Comparison of ENCODE assay signal across 8 cellular contexts in genomic region chr2:189580662-189581353, GRCh38. TPM values are rescaled to one million over a fixed set of nuclear protein-coding genes. Genes with fewer than 3 reads are reported as not detected.
DNase-seq lines count a peak whose midpoint lies in the region; ATAC-seq and TF ChIP-seq lines count a peak whose summit lies in the region.

Gene SLC40A1, minus strand, starts transcription at chr2:189580786. Its CDS starts 326 bp downstream, at chr2:189580460.

- peak within 1 kb of the TSS; percentile 74 to 96 (median 89) for H3K4me2 ChIP-seq in BLaER1 treated with 17β-estradiol and CSF1 and Interleukin-3, amounts not matched to agents 10 nM and 100 nM
- H3K4me2 ChIP-seq in hepatocyte = peak within 1 kb of the TSS; percentile 90

- DNase-seq in KBM-7 = peak; percentile 87
- DNase-seq in T-helper 17 cell = peak; percentile 57 to 63 (median 60)
- peak; percentile 39 to 89 for DNase-seq in ascending aorta (ENCODE audit: low spot score in 2 of 2)
- peak; percentile 95 for DNase-seq in hepatocyte (ENCODE audit: low spot score)
- peak; percentile 39 for DNase-seq in putamen (ENCODE audit: low spot score)
- no peak for DNase-seq in inferior parietal cortex (ENCODE audit: extremely low spot score)

- H3K4me1 ChIP-seq in BLaER1 treated with 17β-estradiol and CSF1 and Interleukin-3, amounts not matched to agents 10 nM and 100 nM = peaks cover 0 to 28% (median 8%) of the 10 kb centered on the region in 10 experiments; a peak in 10 of 20 replicates
- peaks cover 0 to 22% of the 10 kb centered on the region in 2 donors for H3K4me1 ChIP-seq in ascending aorta
- peaks cover 24% of the 10 kb centered on the region for H3K4me1 ChIP-seq in hepatocyte (ENCODE audit: insufficient read depth)

- peaks cover 46 to 66% (median 52%) of the 10 kb centered on the region in 11 experiments for H3K27me3 ChIP-seq in BLaER1 treated with 17β-estradiol and CSF1 and Interleukin-3, amounts not matched to agents 10 nM and 100 nM
- H3K27me3 ChIP-seq in ascending aorta (no peaks in the 10 kb centered on the region), hepatocyte (no peaks in the 10 kb centered on the region)

- H3K27me3 Mint-ChIP-seq in T-helper 17 cell = peaks cover 10% of the 10 kb centered on the region

- peak within 1 kb of the TSS in 1 of 11 experiments; percentile 6; a peak in 1 of 22 replicates for H3K27ac ChIP-seq in BLaER1 treated with 17β-estradiol and CSF1 and Interleukin-3, amounts not matched to agents 10 nM and 100 nM
- peak within 1 kb of the TSS; percentile 90 to 94 for H3K27ac ChIP-seq in ascending aorta
- peak within 1 kb of the TSS; percentile 96 for H3K27ac ChIP-seq in hepatocyte

- no peaks in the 10 kb centered on the region for H3K36me3 ChIP-seq in BLaER1 treated with 17β-estradiol and CSF1 and Interleukin-3, amounts not matched to agents 10 nM and 100 nM
- peaks cover 0 to 6% of the 10 kb centered on the region in 2 donors for H3K36me3 ChIP-seq in ascending aorta
- no peaks in the 10 kb centered on the region for H3K36me3 ChIP-seq in hepatocyte (replicated peaks; ENCODE audit: insufficient read depth, low read depth)

- in situ Hi-C loops in KBM-7 (cut with MboI; ENCODE audit: low pct_unique_long_range_greater_than_20kb, low sequenced_read_pairs) = no loop called here

- peak within 1 kb of the TSS; percentile 55 to 72 (median 63) for H3K4me3 ChIP-seq in BLaER1 treated with 17β-estradiol and CSF1 and Interleukin-3, amounts not matched to agents 10 nM and 100 nM
- H3K4me3 ChIP-seq in ascending aorta (peak within 1 kb of the TSS; percentile 87 to 92), hepatocyte (peak within 1 kb of the TSS; percentile 83)

- no peaks in the 10 kb centered on the region; a peak in 1 of 22 replicates for H4K20me1 ChIP-seq in BLaER1 treated with 17β-estradiol and CSF1 and Interleukin-3, amounts not matched to agents 10 nM and 100 nM
- no peaks in the 10 kb centered on the region for H4K20me1 ChIP-seq in hepatocyte (ENCODE audit: insufficient read depth, poor library complexity, severe bottlenecking)

- H3K9me2 ChIP-seq in hepatocyte (replicated peaks; ENCODE audit: insufficient read depth) = no peaks in the 10 kb centered on the region

- under 1% methylated on average over 72 of the region's 78 CpGs for WGBS in hepatocyte (ENCODE audit: low lambda C conversion rate, missing lambda C conversion rate)

- H3K9me3 ChIP-seq in BLaER1 treated with 17β-estradiol and CSF1 and Interleukin-3, amounts not matched to agents 10 nM and 100 nM (replicated peaks in 1 of 11) = peaks cover 0 to 16% (median 13%) of the 10 kb centered on the region in 11 experiments; a peak in 12 of 22 replicates
- no peaks in the 10 kb centered on the region for H3K9me3 ChIP-seq in T-helper 17 cell (ENCODE audit: control insufficient read depth, low read length, poor library complexity, severe bottlenecking)
- H3K9me3 ChIP-seq in ascending aorta = no peaks in the 10 kb centered on the region
- no peaks in the 10 kb centered on the region for H3K9me3 ChIP-seq in hepatocyte (ENCODE audit: low read depth)

- intact Hi-C loops in ascending aorta (cut with DNase I) = loop anchor here (2.0 to 5.0 kb wide), 3 partner anchors 32 to 114 kb away; no protein-coding TSS in a partner anchor

- peaks cover 2% of the 10 kb centered on the region for H3K36me3 Mint-ChIP-seq in T-helper 17 cell (ENCODE audit: low read depth)

- peaks cover 42% of the 10 kb centered on the region for H3K79me2 ChIP-seq in hepatocyte

- H3K27ac Mint-ChIP-seq in T-helper 17 cell = peak within 1 kb of the TSS; percentile 79

- peak within 1 kb of the TSS; percentile 87 for H3K4me3 Mint-ChIP-seq in T-helper 17 cell

- peak within 1 kb of the TSS; percentile 13 to 73 (median 58); a peak in 20 of 22 replicates for H3K9ac ChIP-seq in BLaER1 treated with 17β-estradiol and CSF1 and Interleukin-3, amounts not matched to agents 10 nM and 100 nM

- TF ChIP-seq CTCF in ascending aorta (IDR thresholded peaks at IDR 0.05) (no peak), hepatocyte (IDR thresholded peaks at IDR 0.05; ENCODE audit: poor library complexity) (no peak)

- H3K4me1 Mint-ChIP-seq in T-helper 17 cell = peaks cover 33% of the 10 kb centered on the region

- ATAC-seq in GM21367 (IDR thresholded peaks at IDR 0.05; ENCODE audit: unreplicated experiment) = peak; percentile 68
- ATAC-seq in T-helper 17 cell = peak; percentile 98

- H2AFZ ChIP-seq in hepatocyte = peak within 1 kb of the TSS; percentile 92

RNA-seq across cellular contexts. Expression of gene SLC40A1, which starts in this region (rescaled TPM):
- 10 to 100 TPM; 30.9 to 92.7 TPM for total RNA-seq in T-helper 17 cell
- total RNA-seq in ascending aorta = 40.8 TPM
- total RNA-seq in hepatocyte = 225 and 261 TPM in 2 replicates
- 153 and 186 TPM in 2 replicates for polyA plus RNA-seq in hepatocyte
